ENCODE assay signal across 11 cellular contexts in genomic region chr14:35401853-35402252, GRCh38. TPM values are rescaled to one million over a fixed set of nuclear protein-coding genes. Genes with fewer than 3 reads are reported as not detected.
A peak's percentile ranks its signal among the peaks of the same experiment; 100 is the strongest.
DNase-seq lines count a peak whose midpoint lies in the region; ATAC-seq, FAIRE-seq and TF ChIP-seq lines count a peak whose summit lies in the region.
"Had no signal": no experiment of that assay in that cellular context is flagged by ENCODE, and none has a peak within 500 bp of the region (broad histone marks: within the 10 kb centered on the region; RNA-seq: fewer than 3 reads in every experiment).

No MANE protein-coding gene starts in this region.

- H3K9me3 ChIP-seq in Loucy (ENCODE audit: insufficient read depth, low read depth, low read length), result no peaks in the 10 kb centered on the region
- no peaks in the 10 kb centered on the region for H3K9me3 ChIP-seq in K562 (replicated peaks; ENCODE audit: control insufficient read depth, insufficient read depth, low read depth, low read length)
- no peaks in the 10 kb centered on the region for H3K9me3 ChIP-seq in stomach smooth muscle (ENCODE audit: control insufficient read depth in 2 of 2, low read length in 2 of 2)

- peak overlapping the region; percentile 99 for H3K4me3 ChIP-seq in Loucy (ENCODE audit: low read length, poor library complexity, severe bottlenecking)
- peak overlapping the region; percentile 6; the same call in 1 of the 2 replicates for H3K4me3 ChIP-seq in K562
- H3K4me3 ChIP-seq in stomach smooth muscle (ENCODE audit: low read length in 2 of 2), result peak overlapping the region; percentile 87 to 95

- intact Hi-C loops in K562 (cut with micrococcal nuclease), result loop anchor here (5.0 to 10.0 kb wide), 4 partner anchors 35 to 357 kb away; partner anchors contain the start of genes FAM177A1 and PSMA6

- no peaks in the 10 kb centered on the region for H3K9me1 ChIP-seq in K562 (ENCODE audit: control insufficient read depth, insufficient read depth, low read length)

- H3K27me3 ChIP-seq in Loucy (ENCODE audit: insufficient read depth, low read length, poor library complexity, severe bottlenecking), result no peaks in the 10 kb centered on the region
- H3K27me3 ChIP-seq in K562 (ENCODE audit: control insufficient read depth in 2 of 2, insufficient read depth in 2 of 2, low read length in 2 of 2), result no peaks in the 10 kb centered on the region
- H3K27me3 ChIP-seq in layer of hippocampus (ENCODE audit: control insufficient read depth, insufficient read depth, low read length), result no peaks in the 10 kb centered on the region
- no peaks in the 10 kb centered on the region for H3K27me3 ChIP-seq in stomach smooth muscle (ENCODE audit: control insufficient read depth in 1 of 2, insufficient read depth in 2 of 2, low read length in 2 of 2)

- CTCF ChIA-PET in K562 (lab: Yijun Ruan, JAX; ENCODE audit: low intra/inter-chr PET ratio), result interaction anchor here (0.6 kb wide), 1 partner anchor 65 kb away, joined by 3 read pairs; no protein-coding TSS in a partner anchor

- H3K27ac ChIP-seq in K562 (ENCODE audit: extremely low read depth, low read depth, low read length) (no peak overlapping the region), layer of hippocampus (ENCODE audit: low read depth, low read length) (peak overlapping the region; percentile 98), stomach smooth muscle (ENCODE audit: low read length) (peak overlapping the region; percentile 97)

- H4K20me1 ChIP-seq in Loucy (ENCODE audit: insufficient read depth, low read length, poor library complexity, severe bottlenecking) (peaks cover 32% of the 10 kb centered on the region), K562 (replicated peaks; ENCODE audit: control insufficient read depth, insufficient read depth, low read length) (no peaks in the 10 kb centered on the region)

- no TSS peak for BruUV-seq in K562 (replicated peaks; lab: Mats Ljungman, UMichigan)

- FAIRE-seq in K562 (lab: Jason Lieb, UNC), result no peak
- FAIRE-seq: endometrium had no signal

- H3K79me2 ChIP-seq in Loucy (ENCODE audit: insufficient read depth, low read length), result peaks cover 41% of the 10 kb centered on the region
- H3K79me2 ChIP-seq in K562 (ENCODE audit: control insufficient read depth, insufficient read depth, low read length), result peaks cover 39% of the 10 kb centered on the region

- WGBS in K562 (ENCODE audit: insufficient coverage, low coverage, missing lambda C conversion rate), result 55% methylated on average over 8 of the region's 8 CpGs

- H3F3A ChIP-seq in Loucy (ENCODE audit: low read depth), result peaks cover 5% of the 10 kb centered on the region; the same call in 1 of the 2 replicates

- H3K4me1 ChIP-seq in Loucy (ENCODE audit: insufficient read depth, low read length, poor library complexity, severe bottlenecking), result peaks cover 50% of the 10 kb centered on the region
- peaks cover 23 to 28% of the 10 kb centered on the region in 2 experiments for H3K4me1 ChIP-seq in K562 (replicated peaks in 1 of 2; ENCODE audit: control insufficient read depth in 2 of 2, insufficient read depth in 2 of 2, low read length in 2 of 2)
- peaks cover 53% of the 10 kb centered on the region for H3K4me1 ChIP-seq in stomach smooth muscle (ENCODE audit: control insufficient read depth, insufficient read depth, low read length)

- H2AFZ ChIP-seq in Loucy (ENCODE audit: low read length) (no peak overlapping the region), K562 (ENCODE audit: low read depth, low read length) (no peak overlapping the region)

- in situ Hi-C loops in K562 (cut with MboI), result loop anchor here (10.0 to 25.0 kb wide), 2 partner anchors 727 to 1065 kb away; no protein-coding TSS in a partner anchor

- H3K36me3 ChIP-seq in Loucy (ENCODE audit: insufficient read depth, low read length), result peaks cover 31% of the 10 kb centered on the region; the same call in 1 of the 2 replicates
- H3K36me3 ChIP-seq in K562 (ENCODE audit: control insufficient read depth, insufficient read depth, low read length), result peaks cover 39% of the 10 kb centered on the region
- peaks cover 36% of the 10 kb centered on the region in 2 donors for H3K36me3 ChIP-seq in stomach smooth muscle (ENCODE audit: control insufficient read depth in 2 of 2, insufficient read depth in 2 of 2, low read length in 2 of 2)

- H3K4me2 ChIP-seq in Loucy (ENCODE audit: low read depth, low read length, poor library complexity, severe bottlenecking) (peak overlapping the region; percentile 98), K562 (ENCODE audit: insufficient read depth, low read length) (peak overlapping the region; percentile 32; the same call in 1 of the 2 replicates)

- no peaks in the 10 kb centered on the region for H3K9me2 ChIP-seq in Loucy (replicated peaks; ENCODE audit: low read depth, low read length)

- H3K9ac ChIP-seq in Loucy (ENCODE audit: low read depth, low read length, poor library complexity, severe bottlenecking) (peak overlapping the region; percentile 93), K562 (ENCODE audit: insufficient read depth in 1 of 2, low read depth in 2 of 2, low read length in 2 of 2) (no peak overlapping the region; a peak in 2 of 4 replicates), stomach smooth muscle (ENCODE audit: low read length in 2 of 2) (peak overlapping the region; percentile 79 to 95)

- no peak for DNase-seq in K562 (ENCODE audit: extremely low read depth in 1 of 4, low spot score in 3 of 4)
- DNase-seq in NCI-H2107 treated with DMSO at 0.1 percent for 48 hours (lab: John Stamatoyannopoulos, UW; ENCODE audit: unreplicated experiment), result no peak
- no peak for DNase-seq in NCI-H128 (lab: John Stamatoyannopoulos, UW; ENCODE audit: unreplicated experiment)
- DNase-seq in NCI-H2227 (lab: John Stamatoyannopoulos, UW; ENCODE audit: unreplicated experiment), result no peak
- DNase-seq: H7, NCI-H226 had no signal

- no peak for TF ChIP-seq EP300 in K562 (IDR thresholded peaks at IDR 0.05; ENCODE audit: low read length)

- POLR2A ChIA-PET in K562 (lab: Yijun Ruan, JAX), result interaction anchor here (0.8 to 4.2 kb wide), 9 partner anchors 10 to 280 kb away, joined by 3 to 49 read pairs (median 5); partner anchors contain the start of genes PPP2R3C and PSMA6

- ATAC-seq in K562 (no peak), HG02763 (IDR thresholded peaks at IDR 0.05; ENCODE audit: unreplicated experiment) (no peak)

- TF ChIP-seq RAD21 in K562 (CRISPR knock-in tag; conservative IDR thresholded peaks at IDR 0.05 in 1 of 2, IDR thresholded peaks at IDR 0.05 in 1 of 2), result no peak

- no peak for TF ChIP-seq CTCF in Loucy (conservative IDR thresholded peaks at IDR 0.05; ENCODE audit: low read length)
- TF ChIP-seq CTCF in K562 (IDR thresholded peaks at IDR 0.05 in 2 of 3, conservative IDR thresholded peaks at IDR 0.05 in 1 of 3; ENCODE audit: insufficient read depth in 2 of 3, low read depth in 1 of 3, low read length in 3 of 3), result no peak

- no peak for TF ChIP-seq POLR2A in K562 (conservative IDR thresholded peaks at IDR 0.05)

TF ChIP-seq in K562, 482 proteins besides CTCF, POLR2A, EP300 and RAD21:
- TF ChIP-seq HEY1 (CRISPR knock-in tag; IDR thresholded peaks at IDR 0.05; ENCODE audit: borderline replicate concordance) (no peak), DNMT1 (IDR thresholded peaks at IDR 0.05) (no peak), SRSF7 (optimal IDR thresholded peaks at IDR 0.05; ENCODE audit: low read depth, low read length) (no peak), NBN (IDR thresholded peaks at IDR 0.05; ENCODE audit: low read depth) (no peak), E2F8 (IDR thresholded peaks at IDR 0.05; ENCODE audit: low read depth, partially characterized antibody) (no peak), ADNP (tag; IDR thresholded peaks at IDR 0.05) (no peak), PHF20 (IDR thresholded peaks at IDR 0.05; ENCODE audit: partially characterized antibody) (no peak), MAZ (CRISPR knock-in tag; conservative IDR thresholded peaks at IDR 0.05 in 1 of 2, IDR thresholded peaks at IDR 0.05 in 1 of 2) (no peak), OTX1 (CRISPR knock-in tag; IDR thresholded peaks at IDR 0.05) (no peak), HNRNPK (IDR thresholded peaks at IDR 0.05; ENCODE audit: low read depth, low read length, poor library complexity, severe bottlenecking) (no peak)

RNA-seq across cellular contexts. Expression of gene NFKBIA, which starts 2.7 kb away (rescaled TPM):
- total RNA-seq in K562 (2011; cell fraction: chromatin; rRNA removed; ENCODE audit: low replicate concordance), result 39.0 and 119 TPM in 2 replicates
- 77.4 and 121 TPM in 2 replicates for total RNA-seq in K562 (2011; cell fraction: nucleolus; rRNA removed)
- 50.6 and 60.0 TPM in 2 replicates for total RNA-seq in K562 (2011; cell fraction: nucleoplasm; rRNA removed)
- total RNA-seq in K562 (2014; rRNA removed), result 20.9 and 39.6 TPM in 2 replicates
- total RNA-seq in K562 (2014; rRNA removed; fragmentation: Illumina TruSeq; extraction: Trizol), result 16.7 and 17.7 TPM in 2 replicates
- 31.8 and 34.5 TPM in 2 replicates for total RNA-seq in K562 (2015; rRNA removed; fragmentation: Illumina TruSeq; extraction: Trizol)
- 21.3 and 22.7 TPM in 2 replicates for total RNA-seq in K562 (2021)
- polyA plus RNA-seq in K562 (2011; rRNA removed), result 15.0 and 23.8 TPM in 2 replicates
- polyA plus RNA-seq in K562 (2011; cell fraction: cytosol; rRNA removed), result 17.5 and 26.1 TPM in 2 replicates
- polyA plus RNA-seq in K562 (2011; cell fraction: nucleus; rRNA removed), result 75.3 and 106 TPM in 2 replicates
- polyA plus RNA-seq in K562 (2012), result 23.5 and 32.0 TPM in 2 replicates
- polyA plus RNA-seq in K562 (2014; fragmentation: Illumina TruSeq; extraction: Trizol), result 23.8 and 24.4 TPM in 2 replicates
- polyA plus RNA-seq in K562 (2014; fragmentation: Nextera tagmentation; extraction: Ambion mirVana), result 1 to 10 TPM; 6.9 to 8.8 TPM
- polyA plus RNA-seq in K562 (2014; rRNA removed), result 15.3 and 18.2 TPM in 2 replicates
- polyA minus RNA-seq in K562 (2011; rRNA and poly(A)+ RNA removed), result 19.5 and 24.3 TPM in 2 replicates
- polyA minus RNA-seq in K562 (2011; cell fraction: cytosol; rRNA and poly(A)+ RNA removed), result 17.6 and 21.0 TPM in 2 replicates
- 67.9 and 90.0 TPM in 2 replicates for polyA minus RNA-seq in K562 (2011; cell fraction: nucleus; rRNA and poly(A)+ RNA removed)

Comparison
In these comparisons a context has a peak if more than half of its experiments do, and no peak if none do; other contexts are left out.
1. H3K4me3 ChIP-seq: peak in every context shown above with its lines; median percentile 99 in Loucy; 91 in stomach smooth muscle; 6 in K562.
2. H3K9ac ChIP-seq: peak in Loucy (single experiment) and stomach smooth muscle (2 of 2); none in K562 (0 of 2).